Comparison of ENCODE assay signal across 28 cellular contexts in genomic region chr15:25385986-25386385, GRCh38.
"Had no signal": no experiment of that assay in that cellular context is flagged by ENCODE, and none has a peak within 500 bp of the region (broad histone marks: within the 10 kb centered on the region; RNA-seq: fewer than 3 reads in every experiment).

No MANE protein-coding gene starts in this region.

- H3K27me3 Mint-ChIP-seq: central memory CD8-positive, alpha-beta T cell; naive B cell; natural killer cell treated with Interleukin-12 subunit alpha and Interleukin-12 subunit beta and Interleukin-15 and Interleukin-18, amount 100 ng/mL, for 72 hours; progenitor cell of endocrine pancreas had no signal

- DNase-seq: dermis blood vessel endothelial cell; effector memory CD4-positive, alpha-beta T cell; erythroblast; esophagus squamous epithelium; heart left ventricle; hippocampal formation; islet precursor cell; mesenchymal stem cell; mucosa of descending colon; naive B cell; stimulated activated CD4-positive, alpha-beta T cell treated with anti-CD3 and anti-CD28 coated beads, Interleukin-2, amount 100 ng/mL, for 24 hours; stimulated activated CD4-positive, alpha-beta T cell treated with anti-CD3 and anti-CD28 coated beads, Interleukin-4, amount 100 ng/mL, for 24 hours; stimulated activated naive CD4-positive, alpha-beta T cell treated with Interleukin-2 at 50 U/mL for 16 hours; stomach; thyroid gland; trophoblast cell had no signal

- H3K79me2 ChIP-seq: parathyroid adenoma had no signal

- H3K27ac Mint-ChIP-seq: mesothelial cell of epicardium; natural killer cell treated with Interleukin-12 subunit alpha and Interleukin-12 subunit beta and Interleukin-15 and Interleukin-18, amount 100 ng/mL, for 72 hours; progenitor cell of endocrine pancreas; stimulated activated effector memory CD8-positive, alpha-beta T cell treated with anti-CD3 and anti-CD28 coated beads, Interleukin-12 subunit alpha, Interleukin-12 subunit beta, amount 100 ng/mL, for 72 hours had no signal

- H3K9me3 ChIP-seq: thyroid gland had no signal

- H3K4me3 Mint-ChIP-seq: central memory CD8-positive, alpha-beta T cell; mesothelial cell of epicardium; naive B cell; natural killer cell treated with Interleukin-12 subunit alpha and Interleukin-12 subunit beta and Interleukin-15 and Interleukin-18, amount 100 ng/mL, for 72 hours; neural crest cell; stimulated activated effector memory CD8-positive, alpha-beta T cell treated with anti-CD3 and anti-CD28 coated beads, Interleukin-12 subunit alpha, Interleukin-12 subunit beta, amount 100 ng/mL, for 72 hours had no signal

- H3K4me1 Mint-ChIP-seq: neural crest cell had no signal

- H3K27ac ChIP-seq: coronary artery, esophagus squamous epithelium, gastroesophageal sphincter, heart left ventricle, parathyroid adenoma, stomach, thyroid gland had no signal

- H3K4me1 ChIP-seq: esophagus squamous epithelium, parathyroid adenoma, thyroid gland had no signal

- ATAC-seq: gastroesophageal sphincter; heart left ventricle; mucosa of descending colon; natural killer cell treated with Interleukin-12 subunit alpha and Interleukin-12 subunit beta and Interleukin-15 and Interleukin-18, amount 100 ng/mL, for 72 hours; sciatic nerve; stimulated activated effector memory CD8-positive, alpha-beta T cell treated with anti-CD3 and anti-CD28 coated beads, Interleukin-12 subunit alpha, Interleukin-12 subunit beta, amount 100 ng/mL, for 72 hours had no signal

- H3K9ac ChIP-seq: parathyroid adenoma had no signal

- H3K4me2 ChIP-seq: smooth muscle cell had no signal

- H3K27me3 ChIP-seq: esophagus squamous epithelium, gastroesophageal sphincter, heart left ventricle, stomach, thyroid gland had no signal

- H3K9me3 Mint-ChIP-seq: central memory CD8-positive, alpha-beta T cell; stimulated activated effector memory CD8-positive, alpha-beta T cell treated with anti-CD3 and anti-CD28 coated beads, Interleukin-12 subunit alpha, Interleukin-12 subunit beta, amount 100 ng/mL, for 72 hours had no signal

- H2AFZ ChIP-seq: parathyroid adenoma had no signal

- H3K4me3 ChIP-seq: coronary artery, esophagus squamous epithelium, gastroesophageal sphincter, heart left ventricle, lung, mucosa of descending colon, smooth muscle cell, stomach, thyroid gland had no signal
